ENCODE assay signal across 23 cellular contexts in genomic region chr15:58565620-58566019, GRCh38.
"Had no signal": no experiment of that assay in that cellular context is flagged by ENCODE, and none has a peak within 500 bp of the region (broad histone marks: within the 10 kb centered on the region; RNA-seq: fewer than 3 reads in every experiment).

No MANE protein-coding gene starts in this region.

- H3K4me3 Mint-ChIP-seq: mesothelial cell of epicardium; naive B cell; natural killer cell; nephron progenitor cell; neural progenitor cell; stimulated activated naive B cell treated with anti-CD40 and anti-IgM and Interleukin-4, amounts not matched to agents 10 μg/mL and 1 μg/mL and 100 μg/mL, for 72 hours had no signal

- H3K27me3 ChIP-seq: neural progenitor cell, ovary, right atrium auricular region, right lobe of liver, stomach, testis, thyroid gland, transverse colon, upper lobe of right lung had no signal

- H3K27me3 Mint-ChIP-seq: progenitor cell of endocrine pancreas had no signal

- H3K9ac ChIP-seq: neural progenitor cell had no signal

- H3K36me3 ChIP-seq: left ventricle myocardium inferior, neural progenitor cell, ovary, right atrium auricular region, stomach, thyroid gland, transverse colon, upper lobe of right lung had no signal

- H3K36me3 Mint-ChIP-seq: mesothelial cell of epicardium; naive B cell; natural killer cell; neural progenitor cell; stimulated activated naive B cell treated with anti-CD40 and anti-IgM and Interleukin-4, amounts not matched to agents 10 μg/mL and 1 μg/mL and 100 μg/mL, for 72 hours had no signal

- ATAC-seq: stimulated activated naive B cell treated with anti-CD40 and anti-IgM and Interleukin-4, amounts not matched to agents 10 μg/mL and 1 μg/mL and 100 μg/mL, for 72 hours; stimulated activated naive CD8-positive, alpha-beta T cell treated with anti-CD3 and anti-CD28 coated beads, Interleukin-15, Interleukin-2, amounts not matched to agents 100 U/mL and 50 U/mL, for 24 hours had no signal

- H3K9me3 Mint-ChIP-seq: natural killer cell had no signal

- H3K4me2 ChIP-seq: neural progenitor cell had no signal

- H3K27ac ChIP-seq: left ventricle myocardium inferior, neural progenitor cell, ovary, right atrium auricular region, right lobe of liver, stomach, testis, thyroid gland, transverse colon, upper lobe of right lung had no signal

- DNase-seq: left ventricle myocardium inferior; mesendoderm; naive B cell; natural killer cell; nephron progenitor cell; ovary; stimulated activated CD4-positive, alpha-beta T cell treated with anti-CD3 and anti-CD28 coated beads, Interleukin-12 subunit alpha, Interleukin-12 subunit beta, amount 100 ng/mL, for 4 hours; stimulated activated CD4-positive, alpha-beta T cell treated with anti-CD3 and anti-CD28 coated beads, Interleukin-15, amount 100 ng/mL, for 24 hours; stimulated activated CD4-positive, alpha-beta T cell treated with anti-CD3 and anti-CD28 coated beads, Interleukin-2, amount 100 ng/mL, for 24 hours; stimulated activated CD4-positive, alpha-beta T cell treated with anti-CD3 and anti-CD28 coated beads, Interleukin-4, amount 100 ng/mL, for 1 hour; stimulated activated naive B cell treated with anti-CD40 and anti-IgM and Interleukin-4, amounts not matched to agents 10 μg/mL and 1 μg/mL and 100 μg/mL, for 72 hours; stimulated activated naive CD8-positive, alpha-beta T cell treated with anti-CD3 and anti-CD28 coated beads, Interleukin-15, Interleukin-2, amounts not matched to agents 100 U/mL and 50 U/mL, for 24 hours; stomach; testis; thyroid gland; transverse colon; upper lobe of right lung had no signal

- H2AFZ ChIP-seq: neural progenitor cell had no signal

- H3K4me1 ChIP-seq: neural progenitor cell, right atrium auricular region, right lobe of liver, stomach, testis, upper lobe of right lung had no signal

- H3K27ac Mint-ChIP-seq: mesothelial cell of epicardium; natural killer cell; neural progenitor cell; progenitor cell of endocrine pancreas; stimulated activated naive B cell treated with anti-CD40 and anti-IgM and Interleukin-4, amounts not matched to agents 10 μg/mL and 1 μg/mL and 100 μg/mL, for 72 hours had no signal

- H3K4me3 ChIP-seq: left ventricle myocardium inferior, lung, neural progenitor cell, ovary, right atrium auricular region, right lobe of liver, stomach, testis, thyroid gland, transverse colon, upper lobe of right lung had no signal

- H3K9me3 ChIP-seq: left ventricle myocardium inferior, ovary, right lobe of liver, stomach, testis, thyroid gland, transverse colon, upper lobe of right lung had no signal
